In the genomic region with DNA sequence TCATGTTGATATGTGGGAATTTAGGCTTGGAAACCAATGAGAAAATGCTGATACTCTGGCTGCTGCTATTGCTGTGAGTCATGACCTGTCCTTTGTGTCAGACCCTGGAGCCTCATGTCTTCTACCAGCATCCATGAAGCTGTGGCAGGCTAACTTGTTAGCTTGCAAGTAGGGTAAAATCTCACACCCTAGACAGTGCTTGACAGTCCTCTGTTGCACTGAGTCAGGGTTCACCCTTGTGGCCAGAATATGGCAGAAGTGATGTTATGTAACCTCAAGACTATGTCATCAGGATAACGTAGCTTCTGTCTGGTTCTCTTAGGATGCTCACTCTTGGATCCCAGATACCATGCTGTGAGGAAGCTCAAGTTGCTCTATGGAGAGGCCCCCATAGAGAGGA, we compare ENCODE assay signal across 16 cellular contexts.
A peak's percentile ranks its signal among the peaks of the same experiment; 100 is the strongest.
DNase-seq lines count a peak whose midpoint lies in the region; ATAC-seq and TF ChIP-seq lines count a peak whose summit lies in the region.
"Had no signal": no experiment of that assay in that cellular context is flagged by ENCODE, and none has a peak within 500 bp of the region (broad histone marks: within the 10 kb centered on the region; RNA-seq: fewer than 3 reads in every experiment).

No MANE protein-coding gene starts in this region.

- H3K9me3 ChIP-seq in IMR-90 (ENCODE audit: control insufficient read depth, insufficient read depth, low read length) = peaks cover 13% of the 10 kb centered on the region
- no peaks in the 10 kb centered on the region for H3K9me3 ChIP-seq in naive thymus-derived CD4-positive, alpha-beta T cell (ENCODE audit: control insufficient read depth in 2 of 3, low read length in 3 of 3)

- no peak overlapping the region for H3K56ac ChIP-seq in IMR-90 (ENCODE audit: extremely low read depth, insufficient read depth, low read length)

- no peak overlapping the region for H4K5ac ChIP-seq in IMR-90 (ENCODE audit: low read depth, low read length)

- H3K4me3 Mint-ChIP-seq in naive thymus-derived CD4-positive, alpha-beta T cell = no peak overlapping the region
- H3K4me3 Mint-ChIP-seq: GM23338, T-cell had no signal

- no peaks in the 10 kb centered on the region for H3K79me1 ChIP-seq in IMR-90 (ENCODE audit: low read depth in 1 of 2, low read length in 2 of 2)

- peaks cover 25% of the 10 kb centered on the region for H3K27me3 ChIP-seq in IMR-90 (ENCODE audit: control insufficient read depth, insufficient read depth, low read length)
- no peaks in the 10 kb centered on the region for H3K27me3 ChIP-seq in naive thymus-derived CD4-positive, alpha-beta T cell (ENCODE audit: control insufficient read depth in 2 of 2, insufficient read depth in 2 of 2, low read length in 2 of 2)

- no peaks in the 10 kb centered on the region for H3K9me1 ChIP-seq in IMR-90 (ENCODE audit: insufficient read depth, low read length)

- CTCF ChIA-PET in IMR-90 (lab: Yijun Ruan, JAX) = no interaction called here
- CTCF ChIA-PET in naive thymus-derived CD4-positive, alpha-beta T cell (lab: Charles Lee) = no interaction called here

- H2BK15ac ChIP-seq in IMR-90 (ENCODE audit: low read depth, low read length) = no peak overlapping the region

- in situ Hi-C loops in IMR-90 (cut with MboI; ENCODE audit: low sequenced_read_pairs) = no loop called here

- no peak overlapping the region for H3K4ac ChIP-seq in IMR-90 (ENCODE audit: low read depth, low read length)

- H2AK9ac ChIP-seq in IMR-90 (replicated peaks; ENCODE audit: low read depth, low read length, poor library complexity) = no peak overlapping the region

- no peak overlapping the region for H2BK20ac ChIP-seq in IMR-90 (ENCODE audit: low read depth, low read length)

- H3K23ac ChIP-seq in IMR-90 (ENCODE audit: low read depth, low read length) = no peak overlapping the region

- no peak overlapping the region for H3K9ac ChIP-seq in IMR-90 (ENCODE audit: low read depth, low read length)

- H3K14ac ChIP-seq in IMR-90 (replicated peaks; ENCODE audit: low read depth, low read length) = no peak overlapping the region

- H3K36me3 Mint-ChIP-seq in naive thymus-derived CD4-positive, alpha-beta T cell = no peaks in the 10 kb centered on the region
- H3K36me3 Mint-ChIP-seq: T-cell had no signal

- H3K4me1 Mint-ChIP-seq in naive thymus-derived CD4-positive, alpha-beta T cell = peaks cover 0 to 6% (median 0%) of the 10 kb centered on the region in 7 donors

- H3K36me3 ChIP-seq in IMR-90 (ENCODE audit: control insufficient read depth, insufficient read depth, low read length) = no peaks in the 10 kb centered on the region
- H3K36me3 ChIP-seq in naive thymus-derived CD4-positive, alpha-beta T cell (ENCODE audit: control insufficient read depth in 2 of 3, insufficient read depth in 3 of 3, low read length in 3 of 3) = no peaks in the 10 kb centered on the region

- no peak overlapping the region for H2AFZ ChIP-seq in IMR-90 (replicated peaks; ENCODE audit: low read length, poor library complexity)
- H2AFZ ChIP-seq: GM23338 had no signal

- H3K4me2 ChIP-seq in IMR-90 (ENCODE audit: low read depth, low read length) = no peak overlapping the region
- H3K4me2 ChIP-seq: GM23338 had no signal

- peak; percentile 21 for DNase-seq in AG10803 (ENCODE audit: low read depth)
- DNase-seq in IMR-90 = peak; percentile 17
- DNase-seq in NCI-H69 (lab: John Stamatoyannopoulos, UW) = peak; percentile 17
- DNase-seq in naive thymus-derived CD4-positive, alpha-beta T cell = no peak
- DNase-seq in DMS114 treated with DMSO at 0.1 percent for 48 hours (lab: John Stamatoyannopoulos, UW; ENCODE audit: unreplicated experiment) = no peak
- DNase-seq in NCI-H2029 treated with DMSO at 0.1 percent for 48 hours (lab: John Stamatoyannopoulos, UW) = no peak
- no peak for DNase-seq in sciatic nerve (ENCODE audit: low spot score)
- DNase-seq: C1 segment of cervical spinal cord, DMS 273 treated with DMSO at 0.1 percent for 48 hours, MM.1S, NCI-H1436, NCI-H2081, NCI-H510A treated with DMSO at 0.1 percent for 48 hours, T-cell had no signal

- no peak for TF ChIP-seq RAD21 in IMR-90 (IDR thresholded peaks at IDR 0.05; ENCODE audit: low read length)

- no peaks in the 10 kb centered on the region for H3K4me1 ChIP-seq in IMR-90 (ENCODE audit: control insufficient read depth, insufficient read depth, low read length)
- no peaks in the 10 kb centered on the region for H3K4me1 ChIP-seq in naive thymus-derived CD4-positive, alpha-beta T cell (ENCODE audit: control insufficient read depth in 2 of 2, insufficient read depth in 2 of 2, low read length in 2 of 2)

- no peaks in the 10 kb centered on the region for H4K20me1 ChIP-seq in IMR-90 (ENCODE audit: insufficient read depth, low read length)

- TF ChIP-seq POLR2A in IMR-90 (IDR thresholded peaks at IDR 0.05; ENCODE audit: low read depth, low read length) = no peak

- dilution Hi-C loops in IMR-90 (cut with HindIII; ENCODE audit: low sequenced_read_pairs, unreplicated experiment) = no loop called here

- H3K4me3 ChIP-seq in AG10803 (ENCODE audit: low read length) (no peak overlapping the region), IMR-90 (ENCODE audit: insufficient read depth, low read depth, low read length) (no peak overlapping the region)
- H3K4me3 ChIP-seq in naive thymus-derived CD4-positive, alpha-beta T cell (ENCODE audit: low read length) = no peak overlapping the region
- H3K4me3 ChIP-seq: GM23338 had no signal

- H3K27me3 Mint-ChIP-seq in naive thymus-derived CD4-positive, alpha-beta T cell = peaks cover 8 to 23% (median 19%) of the 10 kb centered on the region in 5 donors

- H3K9me3 Mint-ChIP-seq in naive thymus-derived CD4-positive, alpha-beta T cell = peaks cover 0 to 16% (median 5%) of the 10 kb centered on the region in 11 donors
- H3K9me3 Mint-ChIP-seq: GM23338 had no signal

- H3K27ac Mint-ChIP-seq in naive thymus-derived CD4-positive, alpha-beta T cell = no peak overlapping the region
- H3K27ac Mint-ChIP-seq: GM23338, T-cell had no signal

- intact Hi-C loops in IMR-90 (cut with micrococcal nuclease) = loop anchor here (2.0 to 5.0 kb wide), 2 partner anchors 270 to 580 kb away; no protein-coding TSS in a partner anchor
- intact Hi-C loops in naive thymus-derived CD4-positive, alpha-beta T cell (cut with micrococcal nuclease) = no loop called here
- intact Hi-C loops in sciatic nerve (cut with DNase I) = loop anchor here (10.0 kb wide), 1 partner anchor 422 kb away; no protein-coding TSS in a partner anchor

- no peak overlapping the region for H4K91ac ChIP-seq in IMR-90 (ENCODE audit: insufficient read depth, low read depth, low read length)

- BruUV-seq in IMR-90 (replicated peaks; lab: Mats Ljungman, UMichigan) = no TSS peak

- WGBS in IMR-90 (ENCODE audit: extremely low coverage in 2 of 2, insufficient read length in 1 of 2), 2 experiments = no CpG with 5 or more reads among the region's 1 CpG

- no peak overlapping the region for H3K18ac ChIP-seq in IMR-90 (ENCODE audit: low read depth, low read length)

- H3K27ac ChIP-seq in IMR-90 (ENCODE audit: insufficient read depth, low read length) = no peak overlapping the region
- no peak overlapping the region for H3K27ac ChIP-seq in naive thymus-derived CD4-positive, alpha-beta T cell (ENCODE audit: low read depth, low read length)

- ATAC-seq in IMR-90 (ENCODE audit: low read depth) (no peak), HG03095 (IDR thresholded peaks at IDR 0.05; ENCODE audit: unreplicated experiment) (no peak), sciatic nerve (no peak)
- ATAC-seq in naive thymus-derived CD4-positive, alpha-beta T cell = peak; percentile 20
- ATAC-seq: GM23338, T-cell had no signal

- POLR2A ChIA-PET in IMR-90 (lab: Charles Lee; ENCODE audit: unreplicated experiment) = interaction anchor here (0.6 kb wide), 1 partner anchor 105 kb away, joined by 5 read pairs; no protein-coding TSS in a partner anchor
- POLR2A ChIA-PET in naive thymus-derived CD4-positive, alpha-beta T cell (lab: Charles Lee) = no interaction called here

- TF ChIP-seq CTCF in AG10803 (conservative IDR thresholded peaks at IDR 0.05; ENCODE audit: low read length) = 0 out of 2 replicates have a peak, but pooled peaks have one; percentile 2
- TF ChIP-seq CTCF in IMR-90 (conservative IDR thresholded peaks at IDR 0.05; ENCODE audit: low read depth, low read length) = no peak

- H2BK120ac ChIP-seq in IMR-90 (ENCODE audit: low read depth, low read length) = no peak overlapping the region

- H2BK5ac ChIP-seq in IMR-90 (ENCODE audit: low read depth, low read length, poor library complexity, severe bottlenecking) = no peak overlapping the region

- H2AK5ac ChIP-seq in IMR-90 (ENCODE audit: low read depth, low read length) = no peak overlapping the region

- H4K8ac ChIP-seq in IMR-90 (ENCODE audit: low read depth in 2 of 2, low read length in 2 of 2) = no peak overlapping the region

TF ChIP-seq in IMR-90, 13 proteins besides CTCF, POLR2A, EP300 and RAD21:
- TF ChIP-seq CEBPB (IDR thresholded peaks at IDR 0.05; ENCODE audit: low read depth, low read length) (no peak), MAZ (IDR thresholded peaks at IDR 0.05; ENCODE audit: borderline replicate concordance, low read depth, low read length) (no peak), NFE2L2 (IDR thresholded peaks at IDR 0.05; ENCODE audit: low read depth, low read length) (no peak), SMC3 (IDR thresholded peaks at IDR 0.05; ENCODE audit: low read depth, low read length) (no peak), USF2 (IDR thresholded peaks at IDR 0.05; ENCODE audit: low read depth, low read length) (no peak), MXI1 (IDR thresholded peaks at IDR 0.05; ENCODE audit: borderline replicate concordance, low read depth, low read length) (no peak), CHD1 (IDR thresholded peaks at IDR 0.05; ENCODE audit: low read depth, low read length) (no peak)

Comparison
In these comparisons a context has a peak if more than half of its experiments do, and no peak if none do; other contexts are left out.
1. DNase-seq: peak in AG10803 (single experiment), IMR-90 (single experiment) and NCI-H69 (single experiment); none in naive thymus-derived CD4-positive, alpha-beta T cell (0 of 9), DMS114 treated with DMSO at 0.1 percent for 48 hours (single experiment), NCI-H2029 treated with DMSO at 0.1 percent for 48 hours (single experiment) and sciatic nerve (single experiment).
2. intact Hi-C loops: an anchor here in IMR-90 (2.0 to 5.0 kb wide) and sciatic nerve (10.0 kb wide); none called in naive thymus-derived CD4-positive, alpha-beta T cell.